19 cellular contexts compared by ENCODE assay signal in the genomic region with DNA sequence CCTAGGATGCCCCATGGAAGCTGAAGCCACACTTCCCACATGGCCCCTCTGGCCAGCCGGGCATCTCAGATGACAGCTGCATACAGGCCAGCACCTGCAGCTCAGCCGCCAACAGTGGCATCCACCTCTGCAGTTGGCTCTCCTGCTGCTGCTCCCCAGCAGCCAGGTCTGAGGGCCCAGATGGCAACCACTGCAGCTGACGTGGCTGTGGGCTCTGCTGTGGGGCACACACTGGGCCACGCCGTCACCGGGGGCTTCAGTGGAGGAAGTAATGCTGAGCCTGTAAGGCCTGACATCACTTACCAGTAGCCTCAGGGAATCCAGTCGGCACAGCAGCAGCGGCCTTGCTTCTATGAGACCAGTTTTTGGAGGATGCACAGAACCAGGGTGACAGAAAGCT. TPM values are rescaled to one million over a fixed set of nuclear protein-coding genes. Genes with fewer than 3 reads are reported as not detected.
DNase-seq lines count a peak whose midpoint lies in the region; ATAC-seq and TF ChIP-seq lines count a peak whose summit lies in the region.
"Had no signal": no experiment of that assay in that cellular context is flagged by ENCODE, and none has a peak within 500 bp of the region (broad histone marks: within the 10 kb centered on the region; RNA-seq: fewer than 3 reads in every experiment).

No MANE protein-coding gene starts in this region.

- H4K20me1 ChIP-seq in SK-N-SH (ENCODE audit: insufficient read depth) (no peaks in the 10 kb centered on the region), Karpas-422 (ENCODE audit: insufficient read depth, low read depth, low read length) (no peaks in the 10 kb centered on the region)

- H3K4me1 ChIP-seq in SK-N-SH (ENCODE audit: control insufficient read depth in 1 of 2, insufficient read depth in 2 of 2, low read depth in 1 of 2, low read length in 1 of 2) = peaks cover 0 to 3% of the 10 kb centered on the region in 2 experiments; a peak in 1 of 4 replicates
- H3K4me1 ChIP-seq in HEK293 (ENCODE audit: control insufficient read depth, insufficient read depth, low read length) = peaks cover 6% of the 10 kb centered on the region
- H3K4me1 ChIP-seq in Karpas-422 (ENCODE audit: low read length) = no peaks in the 10 kb centered on the region

- no peak for ATAC-seq in SK-N-SH treated with all-trans-retinoic acid at 6 μM for 48 hours
- ATAC-seq: Panc1 had no signal

- POLR2A ChIA-PET in SK-N-SH (lab: Yijun Ruan, JAX) = no interaction called here
- POLR2A ChIA-PET in HEK293 (lab: Yijun Ruan, JAX) = interaction anchor here (0.7 to 1.3 kb wide), 2 partner anchors 15 to 349 kb away, joined by 3 to 4 read pairs; no protein-coding TSS in a partner anchor

- 51% methylated on average over 4 of the region's 8 CpGs for WGBS in SK-N-SH (ENCODE audit: low lambda C conversion rate)

- TF ChIP-seq EP300 in SK-N-SH (IDR thresholded peaks at IDR 0.05; ENCODE audit: borderline replicate concordance in 1 of 2, low read depth in 1 of 2, low read length in 1 of 2) = no peak

- CTCF ChIA-PET in SK-N-SH (lab: Yijun Ruan, JAX) (interaction anchor here (0.8 to 3.4 kb wide), 3 partner anchors 19 to 349 kb away, joined by 3 to 16 read pairs (median 13); no protein-coding TSS in a partner anchor), HEK293 (lab: Yijun Ruan, JAX) (interaction anchor here (0.6 to 3.7 kb wide), 12 partner anchors 20 to 736 kb away, joined by 3 to 24 read pairs (median 4); no protein-coding TSS in a partner anchor)

- H3K27me3 ChIP-seq in SK-N-SH (ENCODE audit: insufficient read depth) = no peaks in the 10 kb centered on the region
- no peaks in the 10 kb centered on the region for H3K27me3 ChIP-seq in Karpas-422 (ENCODE audit: low read length)
- H3K27me3 ChIP-seq: SJCRH30 had no signal

- H3K27ac ChIP-seq in SK-N-SH (ENCODE audit: low read depth in 2 of 2, low read length in 1 of 2) (no peak overlapping the region), HEK293 (ENCODE audit: extremely low read depth, low read depth, low read length) (peak overlapping the region; percentile 41; the same call in 1 of the 2 replicates), Karpas-422 (ENCODE audit: low read length) (no peak overlapping the region)
- H3K27ac ChIP-seq: SJCRH30 had no signal

- H3K9me2 ChIP-seq in SK-N-SH (no peaks in the 10 kb centered on the region), Karpas-422 (replicated peaks; ENCODE audit: insufficient read depth, low read length) (no peaks in the 10 kb centered on the region)

- H3K4me3 Mint-ChIP-seq in glutamatergic neuron (ENCODE audit: unreplicated experiment) = no peak overlapping the region
- H3K4me3 Mint-ChIP-seq: B cell, CD14-positive monocyte had no signal

- no peak for TF ChIP-seq CTCF in SK-N-SH (IDR thresholded peaks at IDR 0.05)
- no peak for TF ChIP-seq CTCF in HEK293 (tag by site-specific recombination; IDR thresholded peaks at IDR 0.05)
- TF ChIP-seq CTCF in glutamatergic neuron (IDR thresholded peaks at IDR 0.05; ENCODE audit: partially characterized antibody, unreplicated experiment) = no peak

- no peaks in the 10 kb centered on the region for H3K9me3 ChIP-seq in SK-N-SH
- H3K9me3 ChIP-seq in HEK293 (ENCODE audit: control insufficient read depth, insufficient read depth, low read depth, low read length) = no peaks in the 10 kb centered on the region
- no peaks in the 10 kb centered on the region for H3K9me3 ChIP-seq in Karpas-422 (ENCODE audit: low read length)
- H3K9me3 ChIP-seq: SJCRH30 had no signal

- DNase-seq in SK-N-SH (peak; percentile 22), glutamatergic neuron (peak; percentile 36), Karpas-422 (no peak), AG08395 (ENCODE audit: low spot score) (no peak), NOMO-1 treated with dmso at 0.1 percent for 144 hours (lab: John Stamatoyannopoulos, UW; ENCODE audit: unreplicated experiment) (no peak)
- DNase-seq: DMS79 treated with DMSO at 0.1 percent for 48 hours, MM.1S, NCI-H1048, NCI-H1417 treated with DMSO at 0.1 percent for 48 hours, NCI-H187, NCI-H2107, NCI-H446 treated with DMSO at 0.1 percent for 48 hours, NCI-H69, SJCRH30 had no signal

- H3K9ac ChIP-seq in SK-N-SH (no peak overlapping the region), Karpas-422 (ENCODE audit: low read length) (no peak overlapping the region)

- H3K36me3 ChIP-seq in SK-N-SH (replicated peaks in 1 of 2; ENCODE audit: control insufficient read depth in 1 of 2, insufficient read depth in 2 of 2, low read length in 1 of 2) (no peaks in the 10 kb centered on the region), HEK293 (ENCODE audit: control insufficient read depth in 2 of 2, insufficient read depth in 1 of 2, low read length in 2 of 2) (no peaks in the 10 kb centered on the region; a peak in 1 of 3 replicates), Karpas-422 (ENCODE audit: insufficient read depth, low read length) (no peaks in the 10 kb centered on the region)
- H3K36me3 ChIP-seq: SJCRH30 had no signal

- H3K4me1 Mint-ChIP-seq in glutamatergic neuron (ENCODE audit: low read depth, unreplicated experiment) = peaks cover 9% of the 10 kb centered on the region
- H3K4me1 Mint-ChIP-seq: B cell, CD14-positive monocyte had no signal

- H3K4me3 ChIP-seq in SK-N-SH (ENCODE audit: low read depth in 2 of 2, low read length in 1 of 2) = no peak overlapping the region
- H3K4me3 ChIP-seq in HEK293 (ENCODE audit: low read depth, low read length) = no peak overlapping the region
- H3K4me3 ChIP-seq in Karpas-422 (ENCODE audit: low read length) = no peak overlapping the region
- H3K4me3 ChIP-seq: SJCRH30 had no signal

- peaks cover 6% of the 10 kb centered on the region for H3K9me3 Mint-ChIP-seq in glutamatergic neuron (ENCODE audit: unreplicated experiment)

- H3K36me3 Mint-ChIP-seq in glutamatergic neuron (ENCODE audit: unreplicated experiment) = no peaks in the 10 kb centered on the region
- H3K36me3 Mint-ChIP-seq: CD14-positive monocyte had no signal

- no peaks in the 10 kb centered on the region for H3K27me3 Mint-ChIP-seq in glutamatergic neuron (ENCODE audit: unreplicated experiment)

- no peak for TF ChIP-seq RAD21 in SK-N-SH (IDR thresholded peaks at IDR 0.05; ENCODE audit: low read length)

- H3K79me2 ChIP-seq in SK-N-SH (ENCODE audit: insufficient read depth) = no peaks in the 10 kb centered on the region
- H3K79me2 ChIP-seq in Karpas-422 (ENCODE audit: low read length) = no peaks in the 10 kb centered on the region

- H3K4me2 ChIP-seq in SK-N-SH (no peak overlapping the region), Karpas-422 (ENCODE audit: low read depth, low read length, poor library complexity, severe bottlenecking) (no peak overlapping the region)

- H2AFZ ChIP-seq in SK-N-SH (ENCODE audit: low read depth) = no peak overlapping the region
- H2AFZ ChIP-seq in Karpas-422 (ENCODE audit: low read length) = no peak overlapping the region

- no peak overlapping the region for H3K27ac Mint-ChIP-seq in glutamatergic neuron (ENCODE audit: unreplicated experiment)
- H3K27ac Mint-ChIP-seq: B cell, CD14-positive monocyte had no signal

- H3F3A ChIP-seq in SK-N-SH (replicated peaks; ENCODE audit: insufficient read depth) = no peaks in the 10 kb centered on the region

TF ChIP-seq in SK-N-SH, 30 proteins besides CTCF, POLR2A, EP300 and RAD21 (continues in another document):
- TF ChIP-seq FOXJ3 (CRISPR knock-in tag; IDR thresholded peaks at IDR 0.05) = no peak

TF ChIP-seq in SK-N-SH treated with all-trans-retinoic acid at 6 μM for 48 hours, 23 proteins besides CTCF, POLR2A, EP300 and RAD21:
- no peak for TF ChIP-seq ZNF565 (CRISPR knock-in tag; conservative IDR thresholded peaks at IDR 0.05; ENCODE audit: low read depth)
- no peak for TF ChIP-seq CSDC2 (CRISPR knock-in tag; IDR thresholded peaks at IDR 0.05)
- no peak for TF ChIP-seq ZFP30 (CRISPR knock-in tag; IDR thresholded peaks at IDR 0.05)
TF ChIP-seq in SK-N-SH treated with all-trans-retinoic acid at 6 μM for 48 hours: peak in this region for 0.

TF ChIP-seq in HEK293, 187 proteins besides CTCF, POLR2A, EP300 and RAD21:
- no peak for TF ChIP-seq ZSCAN30 (tag by site-specific recombination; IDR thresholded peaks at IDR 0.05)
- TF ChIP-seq ZIC2 (tag by site-specific recombination; IDR thresholded peaks at IDR 0.05) = peak; percentile 26; the same call in 1 of the 2 replicates
- no peak for TF ChIP-seq ZNF169 (tag by site-specific recombination; IDR thresholded peaks at IDR 0.05)

RNA-seq across cellular contexts. Expression of gene LSM14A, which starts 45.3 kb away (rescaled TPM):
- polyA plus RNA-seq in SK-N-SH (2012; rRNA removed) = 79.0 and 87.7 TPM in 2 replicates
- polyA plus RNA-seq in SK-N-SH (2012; cell fraction: cytosol; rRNA removed) = 85.1 and 96.5 TPM in 2 replicates
- polyA plus RNA-seq in SK-N-SH (2012; cell fraction: nucleus; rRNA removed) = 44.3 and 50.3 TPM in 2 replicates
- 89.5 TPM for total RNA-seq in glutamatergic neuron (ENCODE audit: unreplicated experiment)
- total RNA-seq in Karpas-422 (2014; rRNA removed; shearing (Covaris generic); ENCODE audit: low replicate concordance) = 171 and 205 TPM in 2 replicates

Comparison
In these comparisons a context has a peak if more than half of its experiments do, and no peak if none do; other contexts are left out.
1. DNase-seq: peak in SK-N-SH (single experiment) and glutamatergic neuron (single experiment); none in Karpas-422 (single experiment), AG08395 (single experiment) and NOMO-1 treated with dmso at 0.1 percent for 144 hours (single experiment).